In the genomic region with DNA sequence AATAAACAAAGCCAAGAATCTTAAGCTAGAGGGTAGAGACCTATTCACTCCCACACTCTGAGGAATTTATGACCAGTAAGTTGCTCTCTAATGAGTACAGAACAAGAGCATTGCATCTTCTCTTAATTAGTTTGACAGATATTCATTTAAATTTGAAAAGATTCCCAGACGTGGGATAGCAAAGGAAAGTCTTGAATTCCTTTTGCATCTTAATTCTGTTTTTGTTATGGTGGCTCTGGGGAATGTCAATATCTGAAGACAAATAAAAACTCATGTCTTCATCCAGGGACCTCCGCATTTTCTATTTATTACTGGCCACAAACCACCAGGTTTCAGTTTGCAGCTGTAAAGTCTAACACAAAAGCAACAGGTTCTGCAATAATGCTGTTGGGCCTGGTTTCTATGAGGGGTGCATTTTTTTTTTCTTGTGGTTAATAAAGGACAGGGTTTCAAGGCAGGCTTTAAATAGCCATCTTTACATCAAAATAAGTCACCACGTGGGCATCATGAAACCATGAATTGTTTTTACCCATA, we compare ENCODE assay signal across 11 cellular contexts.
A peak's percentile ranks its signal among the peaks of the same experiment; 100 is the strongest.
DNase-seq lines count a peak whose midpoint lies in the region; ATAC-seq lines count a peak whose summit lies in the region.
"Had no signal": no experiment of that assay in that cellular context is flagged by ENCODE, and none has a peak within 500 bp of the region (broad histone marks: within the 10 kb centered on the region; RNA-seq: fewer than 3 reads in every experiment).

No MANE protein-coding gene starts in this region.

- peak; percentile 97 for ATAC-seq in GM21390 (IDR thresholded peaks at IDR 0.05; ENCODE audit: unreplicated experiment)
- peak; percentile 93 for ATAC-seq in HG03354 (IDR thresholded peaks at IDR 0.05; ENCODE audit: poor library complexity, severe bottlenecking, unreplicated experiment)
- ATAC-seq: activated T-cell treated with anti-CD3 and anti-CD28 coated beads, Interleukin-2, amount 50 U/mL, for 4 hours had no signal

- peak; percentile 99 for DNase-seq in GM04503 (ENCODE audit: low read depth)
- DNase-seq in fibroblast of gingiva (ENCODE audit: low read depth), result peak; percentile 85
- no peak for DNase-seq in AG08396 (ENCODE audit: low spot score)
- DNase-seq in putamen (ENCODE audit: low spot score), result no peak
- DNase-seq in NCI-H187 (lab: John Stamatoyannopoulos, UW), result no peak
- no peak for DNase-seq in KG1 (lab: John Stamatoyannopoulos, UW)
- DNase-seq: activated T-cell treated with anti-CD3 and anti-CD28 coated beads, Interleukin-2, amount 50 U/mL, for 4 hours; DND-41; head of caudate nucleus had no signal

Comparison
In these comparisons a context has a peak if more than half of its experiments do, and no peak if none do; other contexts are left out.
1. DNase-seq: peak in GM04503 (single experiment) and fibroblast of gingiva (single experiment); none in AG08396 (single experiment), putamen (single experiment), NCI-H187 (0 of 2) and KG1 (single experiment).